ENCODE assay signal across 20 cellular contexts in the genomic region with DNA sequence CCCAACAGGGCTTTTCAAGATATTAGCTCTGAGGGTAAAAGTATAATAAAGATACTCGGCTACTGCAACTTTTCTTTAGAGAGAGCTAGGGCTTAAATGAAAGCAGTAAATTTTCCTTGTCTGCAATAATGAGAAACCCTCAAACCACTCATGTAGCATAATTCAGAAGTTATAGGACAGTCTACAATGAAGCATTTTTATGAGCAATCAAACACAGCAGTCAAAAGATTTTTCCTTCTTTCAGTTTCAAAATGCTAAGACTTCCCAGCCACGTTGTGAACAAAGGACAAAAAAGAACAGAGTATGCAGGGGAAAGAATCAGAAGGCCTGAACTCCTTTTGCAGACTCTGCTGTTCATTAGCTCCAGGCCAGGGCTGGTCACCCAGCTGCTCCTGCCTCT. TPM values are rescaled to one million over a fixed set of nuclear protein-coding genes. Genes with fewer than 3 reads are reported as not detected.
A peak's percentile ranks its signal among the peaks of the same experiment; 100 is the strongest.
DNase-seq lines count a peak whose midpoint lies in the region; FAIRE-seq and TF ChIP-seq lines count a peak whose summit lies in the region.
"Had no signal": no experiment of that assay in that cellular context is flagged by ENCODE, and none has a peak within 500 bp of the region (broad histone marks: within the 10 kb centered on the region; RNA-seq: fewer than 3 reads in every experiment).

No MANE protein-coding gene starts in this region.

- DNase-seq in A172 (ENCODE audit: low spot score) (peak; percentile 26), HFFc6 (no peak), RCC 7860 (ENCODE audit: low spot score) (no peak), urothelium cell line (ENCODE audit: low spot score) (no peak), RPMI8226 (no peak), substantia nigra (lab: John Stamatoyannopoulos, UW) (no peak)
- DNase-seq in activated naive CD8-positive, alpha-beta T cell treated with anti-CD3 and anti-CD28 coated beads for 36 hours, result no peak
- DNase-seq: activated CD4-positive, alpha-beta T cell treated with anti-CD3 and anti-CD28 coated beads, Interleukin-2, amount 10 ng/mL, durations not matched to agents 24 days and 14 days; amniotic stem cell; gastrocnemius medialis; HCEC 1CT; left lung; NCI-H1930; NCI-H446; posterior cingulate gyrus; SIG-M5; stimulated activated naive CD4-positive, alpha-beta T cell treated with Interleukin-2 at 50 U/mL for 16 hours had no signal

- H3K4me1 Mint-ChIP-seq in HFFc6 (ENCODE audit: low read depth), result peaks cover 75% of the 10 kb centered on the region
- peaks cover 26% of the 10 kb centered on the region for H3K4me1 Mint-ChIP-seq in activated naive CD8-positive, alpha-beta T cell treated with anti-CD3 and anti-CD28 coated beads for 36 hours

- H3K4me3 Mint-ChIP-seq in HFFc6, result no peak overlapping the region
- H3K4me3 Mint-ChIP-seq in activated naive CD8-positive, alpha-beta T cell treated with anti-CD3 and anti-CD28 coated beads for 36 hours, result no peak overlapping the region
- H3K4me3 Mint-ChIP-seq: activated CD4-positive, alpha-beta T cell treated with anti-CD3 and anti-CD28 coated beads, Interleukin-2, amount 10 ng/mL, durations not matched to agents 24 days and 14 days; activated T-helper 1 cell treated with anti-CD3 and anti-CD28 coated beads, Interleukin-12 subunit alpha, Interleukin-12 subunit beta, Interleukin-2, Interleukin-4 antibody, amounts not matched to agents 30 ng/mL and 10 ng/mL and 1 ng/mL, durations not matched to agents 14 hours and 24 hours and 36 hours had no signal

- H3K27me3 ChIP-seq in neuron (ENCODE audit: insufficient read depth, low read length), result no peaks in the 10 kb centered on the region
- H3K27me3 ChIP-seq: gastrocnemius medialis, left lung had no signal

- H3K9me3 Mint-ChIP-seq in HFFc6, result peaks cover 2% of the 10 kb centered on the region
- H3K9me3 Mint-ChIP-seq in activated naive CD8-positive, alpha-beta T cell treated with anti-CD3 and anti-CD28 coated beads for 36 hours, result peaks cover 4% of the 10 kb centered on the region

- H3K36me3 ChIP-seq in neuron (ENCODE audit: insufficient read depth, low read length), result no peaks in the 10 kb centered on the region
- H3K36me3 ChIP-seq: gastrocnemius medialis, left lung had no signal

- peaks cover 28% of the 10 kb centered on the region for H3K36me3 Mint-ChIP-seq in HFFc6 (ENCODE audit: low read depth)
- H3K36me3 Mint-ChIP-seq in activated naive CD8-positive, alpha-beta T cell treated with anti-CD3 and anti-CD28 coated beads for 36 hours, result no peaks in the 10 kb centered on the region

- no peak overlapping the region for H3K27ac ChIP-seq in substantia nigra (ENCODE audit: low read depth, low read length, poor library complexity, severe bottlenecking)
- H3K27ac ChIP-seq: gastrocnemius medialis, left lung had no signal

- peak overlapping the region; percentile 54 for H3K27ac Mint-ChIP-seq in HFFc6
- peak overlapping the region; percentile 39 for H3K27ac Mint-ChIP-seq in activated naive CD8-positive, alpha-beta T cell treated with anti-CD3 and anti-CD28 coated beads for 36 hours
- H3K27ac Mint-ChIP-seq: activated CD4-positive, alpha-beta T cell treated with anti-CD3 and anti-CD28 coated beads, Interleukin-2, amount 10 ng/mL, durations not matched to agents 24 days and 14 days; activated T-helper 1 cell treated with anti-CD3 and anti-CD28 coated beads, Interleukin-12 subunit alpha, Interleukin-12 subunit beta, Interleukin-2, Interleukin-4 antibody, amounts not matched to agents 30 ng/mL and 10 ng/mL and 1 ng/mL, durations not matched to agents 14 hours and 24 hours and 36 hours had no signal

- no peaks in the 10 kb centered on the region; the same call in 1 of the 2 replicates for H3K27me3 Mint-ChIP-seq in HFFc6 (ENCODE audit: insufficient read depth)
- no peaks in the 10 kb centered on the region for H3K27me3 Mint-ChIP-seq in activated naive CD8-positive, alpha-beta T cell treated with anti-CD3 and anti-CD28 coated beads for 36 hours

- no peak overlapping the region for H3K4me3 ChIP-seq in neuron (ENCODE audit: low read length)
- H3K4me3 ChIP-seq: gastrocnemius medialis, left lung had no signal

- peak overlapping the region; percentile 49 for H2AFZ ChIP-seq in neuron (ENCODE audit: low read depth, low read length)

- H3K4me1 ChIP-seq in neuron (ENCODE audit: insufficient read depth, low read length), result no peaks in the 10 kb centered on the region

- FAIRE-seq in RCC 7860 (lab: Jason Lieb, UNC), result no peak
- FAIRE-seq in urothelium cell line (lab: Jason Lieb, UNC), result no peak
- FAIRE-seq: G401.6 had no signal

- TF ChIP-seq CTCF in HFFc6 (IDR thresholded peaks at IDR 0.05), result no peak

- no peaks in the 10 kb centered on the region for H3K9me3 ChIP-seq in neuron (ENCODE audit: low read length)
- H3K9me3 ChIP-seq: gastrocnemius medialis, left lung had no signal

RNA-seq across cellular contexts. Expression of gene CDC42EP3, which starts 35.3 kb away (rescaled TPM):
- 66.8 and 71.5 TPM in 2 replicates for total RNA-seq in A172 (2014; rRNA removed; shearing (Covaris generic))
- total RNA-seq in HFFc6 (2021; fragmentation: NEBNext Ultra II Directional; extraction: Animal tissue kit (Norgen Biotek cat#: 25700)), result 100 to 1,000 TPM; 159 to 248 (median 201) TPM
- 10 to 100 TPM; 18.6 to 22.2 TPM for total RNA-seq in activated naive CD8-positive, alpha-beta T cell treated with anti-CD3 and anti-CD28 coated beads for 36 hours
